8 cellular contexts compared by ENCODE assay signal in genomic region chr11:13668102-13668956, GRCh38. TPM values are rescaled to one million over a fixed set of nuclear protein-coding genes. Genes with fewer than 3 reads are reported as not detected.
A peak's percentile ranks its signal among the peaks of the same experiment; 100 is the strongest.
DNase-seq lines count a peak whose midpoint lies in the region; ATAC-seq, FAIRE-seq and TF ChIP-seq lines count a peak whose summit lies in the region.

FAR1 (plus strand) TSS chr11:13668668; CDS start chr11:13694766, 26,098 bp downstream.

- H3K9me3 ChIP-seq in astrocyte (ENCODE audit: insufficient read depth, low read depth, low read length): no peaks in the 10 kb centered on the region
- no peaks in the 10 kb centered on the region for H3K9me3 ChIP-seq in right cardiac atrium (ENCODE audit: control insufficient read depth, low read length)
- H3K9me3 ChIP-seq in aorta (ENCODE audit: control insufficient read depth, low read length): no peaks in the 10 kb centered on the region

- H3K36me3 Mint-ChIP-seq in astrocyte (ENCODE audit: low read depth, unreplicated experiment): peaks cover 4% of the 10 kb centered on the region

- DNase-seq in NCI-H1930 (lab: John Stamatoyannopoulos, UW) (peak; percentile 98), T-helper 22 cell (ENCODE audit: low read depth) (peak; percentile 94), astrocyte (ENCODE audit: low read depth) (peak; percentile 99), right cardiac atrium (peak; percentile 98 to 99 (median 99)), aorta (peak; percentile 99)

- FAIRE-seq in astrocyte (lab: Jason Lieb, UNC): peak; percentile 82

- peak within 1 kb of the TSS; percentile 92 for H3K9ac ChIP-seq in astrocyte (ENCODE audit: low read length)
- peak within 1 kb of the TSS; percentile 80 for H3K9ac ChIP-seq in rectal smooth muscle tissue (ENCODE audit: low read length)

- intact Hi-C loops in right cardiac atrium (cut with DNase I) (no loop called here), aorta (cut with DNase I) (loop anchor here in 1 of 2 donors (10.0 kb wide), 1 partner anchor 204 kb away; the partner anchor contains the start of gene BTBD10)

- H3K36me3 ChIP-seq in astrocyte (ENCODE audit: insufficient read depth, low read length): no peaks in the 10 kb centered on the region
- H3K36me3 ChIP-seq in rectal smooth muscle tissue (ENCODE audit: control insufficient read depth, insufficient read depth, low read length): no peaks in the 10 kb centered on the region
- H3K36me3 ChIP-seq in aorta (ENCODE audit: control insufficient read depth in 1 of 2, insufficient read depth in 2 of 2, low read length in 1 of 2): no peaks in the 10 kb centered on the region

- TF ChIP-seq CTCF in astrocyte (IDR thresholded peaks at IDR 0.05; ENCODE audit: insufficient read depth, low read depth, low read length): peak; percentile 14

- no peaks in the 10 kb centered on the region for H3K27me3 Mint-ChIP-seq in astrocyte (ENCODE audit: low read depth, unreplicated experiment)

- under 1% methylated on average over 104 of the region's 104 CpGs for WGBS in right cardiac atrium
- WGBS in aorta, 2 donors: 0% methylated on average over 66 to 104 of the region's 104 CpGs

- H3K9me3 Mint-ChIP-seq in astrocyte (ENCODE audit: unreplicated experiment): no peaks in the 10 kb centered on the region

- H3K27me3 ChIP-seq in astrocyte (ENCODE audit: insufficient read depth, low read length) (no peaks in the 10 kb centered on the region), right cardiac atrium (ENCODE audit: control insufficient read depth, insufficient read depth) (no peaks in the 10 kb centered on the region), rectal smooth muscle tissue (ENCODE audit: control insufficient read depth, insufficient read depth, low read length) (no peaks in the 10 kb centered on the region), aorta (ENCODE audit: control insufficient read depth in 1 of 2, insufficient read depth in 2 of 2, low read length in 1 of 2) (no peaks in the 10 kb centered on the region)

- H3K4me1 ChIP-seq in astrocyte (ENCODE audit: insufficient read depth, low read length): peaks cover 15% of the 10 kb centered on the region
- peaks cover 2% of the 10 kb centered on the region for H3K4me1 ChIP-seq in right cardiac atrium (ENCODE audit: control insufficient read depth, insufficient read depth, low read length)
- H3K4me1 ChIP-seq in rectal smooth muscle tissue (ENCODE audit: control insufficient read depth, insufficient read depth, low read length): peaks cover 11% of the 10 kb centered on the region
- no peaks in the 10 kb centered on the region for H3K4me1 ChIP-seq in aorta (ENCODE audit: control insufficient read depth in 1 of 2, insufficient read depth in 2 of 2, low read length in 2 of 2)

- H3K4me1 Mint-ChIP-seq in astrocyte (ENCODE audit: low read depth, unreplicated experiment): peaks cover 20% of the 10 kb centered on the region

- peak within 1 kb of the TSS; percentile 94 for H3K4me2 ChIP-seq in astrocyte (ENCODE audit: low read length)

- H4K20me1 ChIP-seq in astrocyte (ENCODE audit: insufficient read depth, low read length): peaks cover 42% of the 10 kb centered on the region

- TF ChIP-seq POLR2A in GM18505 (IDR thresholded peaks at IDR 0.05; ENCODE audit: borderline replicate concordance, extremely low read depth, insufficient read depth, insufficient read length): peak; percentile 64

- peaks cover 49% of the 10 kb centered on the region for H3K79me2 ChIP-seq in astrocyte (ENCODE audit: insufficient read depth, low read length)

- H3K27ac ChIP-seq in astrocyte (ENCODE audit: low read depth, low read length): peak within 1 kb of the TSS; percentile 68
- H3K27ac ChIP-seq in right cardiac atrium (ENCODE audit: low read length): peak within 1 kb of the TSS; percentile 84
- peak within 1 kb of the TSS; percentile 86 for H3K27ac ChIP-seq in rectal smooth muscle tissue (ENCODE audit: low read depth, low read length)
- peak within 1 kb of the TSS in 1 of 2 donors; percentile 37 for H3K27ac ChIP-seq in aorta (ENCODE audit: low read depth in 1 of 2, low read length in 2 of 2)

- peak within 1 kb of the TSS; percentile 99 for H3K27ac Mint-ChIP-seq in astrocyte (ENCODE audit: unreplicated experiment)

- peak within 1 kb of the TSS; percentile 100 for H3K4me3 Mint-ChIP-seq in astrocyte (ENCODE audit: unreplicated experiment)

- H2AFZ ChIP-seq in astrocyte (ENCODE audit: low read depth, low read length): peak within 1 kb of the TSS; percentile 89

- H3K4me3 ChIP-seq in astrocyte (ENCODE audit: insufficient read depth, low read depth, low read length) (peak within 1 kb of the TSS; percentile 82), right cardiac atrium (ENCODE audit: low read length) (peak within 1 kb of the TSS; percentile 96), rectal smooth muscle tissue (ENCODE audit: low read length) (peak within 1 kb of the TSS; percentile 89), aorta (ENCODE audit: low read length in 2 of 2) (peak within 1 kb of the TSS; percentile 87 to 89)

- peak; percentile 89 for ATAC-seq in GM18505 (IDR thresholded peaks at IDR 0.05; ENCODE audit: unreplicated experiment)
- peak; percentile 96 for ATAC-seq in HG02970 (IDR thresholded peaks at IDR 0.05; ENCODE audit: low FRiP score, unreplicated experiment)
- ATAC-seq in right cardiac atrium: peak; percentile 100
- peak; percentile 100 for ATAC-seq in aorta (ENCODE audit: low FRiP score)

RNA-seq across cellular contexts. Expression of gene FAR1, which starts in this region (rescaled TPM):
- total RNA-seq in astrocyte: 83.5 and 100 TPM in 2 replicates
- 10 to 100 TPM; 32.7 to 37.9 (median 34.3) TPM for total RNA-seq in right cardiac atrium
- polyA plus RNA-seq in right cardiac atrium: 13.6 TPM
- 10 to 100 TPM; 67.1 to 81.8 TPM for total RNA-seq in aorta
- polyA plus RNA-seq in aorta: 10 to 100 TPM; 13.4 to 22.2 TPM
